In genomic region chr18:35729971-35730668, GRCh38 we compare ENCODE assay signal across 1 cellular context.
TF ChIP-seq lines count a peak whose summit lies in the region.

No MANE protein-coding gene starts in this region.

TF ChIP-seq in A549, 52 proteins besides CTCF, POLR2A, EP300 and RAD21 (continued from another document):
- TF ChIP-seq HOXB13 (CRISPR knock-in tag; IDR thresholded peaks at IDR 0.05; ENCODE audit: low read depth) (no peak), RNF2 (IDR thresholded peaks at IDR 0.05; ENCODE audit: borderline replicate concordance, low read depth) (no peak), HES2 (IDR thresholded peaks at IDR 0.05) (no peak), BCL3 (IDR thresholded peaks at IDR 0.05) (no peak)
